In the genomic region with DNA sequence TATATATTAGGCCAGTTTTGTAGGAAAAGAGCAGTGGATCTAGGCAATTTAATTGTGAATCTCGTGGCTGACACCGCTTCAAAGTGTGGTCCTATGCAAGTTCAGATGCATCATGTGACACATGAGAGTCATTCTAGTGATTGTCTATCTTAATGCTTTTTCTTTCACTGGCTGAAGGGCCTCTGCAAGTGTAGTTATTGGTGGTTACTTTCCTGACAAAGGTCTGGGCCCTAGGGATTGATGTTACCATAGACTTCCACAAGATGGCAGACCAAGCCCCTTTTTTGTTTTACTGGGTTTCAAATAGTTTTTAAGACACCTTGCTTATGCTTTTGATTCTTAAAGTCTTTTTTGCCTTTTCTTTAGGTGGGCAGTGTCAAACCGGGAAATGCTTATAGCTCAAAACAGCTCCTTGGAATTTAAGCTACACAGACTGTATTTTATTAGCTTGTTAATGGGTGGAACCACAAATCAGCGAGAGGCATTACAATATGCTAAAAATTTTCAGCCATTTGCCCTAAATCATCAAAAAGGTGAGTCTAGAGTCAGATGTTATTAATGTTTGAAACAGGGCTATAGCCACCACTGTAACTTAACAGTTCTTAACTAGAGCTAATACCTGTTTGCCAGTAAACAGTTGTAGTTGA, we compare ENCODE assay signal across 8 cellular contexts. TPM values are rescaled to one million over a fixed set of nuclear protein-coding genes. Genes with fewer than 3 reads are reported as not detected.
DNase-seq lines count a peak whose midpoint lies in the region; ATAC-seq and TF ChIP-seq lines count a peak whose summit lies in the region.

No MANE protein-coding gene starts in this region.

- no peaks in the 10 kb centered on the region for H3K4me1 Mint-ChIP-seq in HFFc6 (ENCODE audit: low read depth)
- peaks cover 23% of the 10 kb centered on the region for H3K4me1 Mint-ChIP-seq in stimulated activated effector memory CD8-positive, alpha-beta T cell treated with anti-CD3 and anti-CD28 coated beads, Interleukin-12 subunit alpha, Interleukin-12 subunit beta, amount 100 ng/mL, for 72 hours

- DNase-seq in NOMO-1 treated with DMSO at 0.1 percent for 48 hours (lab: John Stamatoyannopoulos, UW; ENCODE audit: unreplicated experiment) = peak; percentile 54
- no peak for DNase-seq in NOMO-1 treated with dmso at 0.1 percent for 144 hours (lab: John Stamatoyannopoulos, UW; ENCODE audit: unreplicated experiment)
- DNase-seq in HFFc6 = peak; percentile 25
- peak; percentile 31 for DNase-seq in NCI-H526 treated with DMSO at 0.1 percent for 48 hours (lab: John Stamatoyannopoulos, UW)
- peak; percentile 32 for DNase-seq in astrocyte of the cerebellum (ENCODE audit: low read depth)
- DNase-seq in iPS DF 6.9 (ENCODE audit: low read depth, low spot score) = peak; percentile 39
- DNase-seq in stimulated activated effector memory CD8-positive, alpha-beta T cell treated with anti-CD3 and anti-CD28 coated beads, Interleukin-12 subunit alpha, Interleukin-12 subunit beta, amount 100 ng/mL, for 72 hours (ENCODE audit: low spot score in 2 of 2) = peak; percentile 31 to 71

- H3K4me3 ChIP-seq in astrocyte of the cerebellum (ENCODE audit: low read depth, low read length) (no peak overlapping the region), iPS DF 6.9 (ENCODE audit: low read length) (no peak overlapping the region)

- no peak overlapping the region for H3K27ac Mint-ChIP-seq in HFFc6
- peak overlapping the region; percentile 32 for H3K27ac Mint-ChIP-seq in stimulated activated effector memory CD8-positive, alpha-beta T cell treated with anti-CD3 and anti-CD28 coated beads, Interleukin-12 subunit alpha, Interleukin-12 subunit beta, amount 100 ng/mL, for 72 hours

- H3K27me3 ChIP-seq in iPS DF 6.9 (ENCODE audit: control insufficient read depth, insufficient read depth, low read length) = no peaks in the 10 kb centered on the region

- peak; percentile 79 for TF ChIP-seq CTCF in HFFc6 (IDR thresholded peaks at IDR 0.05)
- TF ChIP-seq CTCF in astrocyte of the cerebellum (IDR thresholded peaks at IDR 0.05; ENCODE audit: low read depth, low read length, missing control alignments) = peak; percentile 76

- H3K9me3 ChIP-seq in iPS DF 6.9 (ENCODE audit: control insufficient read depth, insufficient read depth, low read length) = no peaks in the 10 kb centered on the region

- H3K27ac ChIP-seq in iPS DF 6.9 (ENCODE audit: low read length) = no peak overlapping the region

- no peaks in the 10 kb centered on the region for H3K27me3 Mint-ChIP-seq in HFFc6 (ENCODE audit: insufficient read depth)

- H3K36me3 Mint-ChIP-seq in HFFc6 (ENCODE audit: low read depth) = no peaks in the 10 kb centered on the region
- peaks cover 61% of the 10 kb centered on the region for H3K36me3 Mint-ChIP-seq in stimulated activated effector memory CD8-positive, alpha-beta T cell treated with anti-CD3 and anti-CD28 coated beads, Interleukin-12 subunit alpha, Interleukin-12 subunit beta, amount 100 ng/mL, for 72 hours

- no peak overlapping the region for H3K4me3 Mint-ChIP-seq in HFFc6
- H3K4me3 Mint-ChIP-seq in stimulated activated effector memory CD8-positive, alpha-beta T cell treated with anti-CD3 and anti-CD28 coated beads, Interleukin-12 subunit alpha, Interleukin-12 subunit beta, amount 100 ng/mL, for 72 hours = no peak overlapping the region

- no peaks in the 10 kb centered on the region for H3K9me3 Mint-ChIP-seq in HFFc6
- no peaks in the 10 kb centered on the region for H3K9me3 Mint-ChIP-seq in stimulated activated effector memory CD8-positive, alpha-beta T cell treated with anti-CD3 and anti-CD28 coated beads, Interleukin-12 subunit alpha, Interleukin-12 subunit beta, amount 100 ng/mL, for 72 hours

- peak; percentile 88 for ATAC-seq in stimulated activated effector memory CD8-positive, alpha-beta T cell treated with anti-CD3 and anti-CD28 coated beads, Interleukin-12 subunit alpha, Interleukin-12 subunit beta, amount 100 ng/mL, for 72 hours
- ATAC-seq in HG02571 (IDR thresholded peaks at IDR 0.05; ENCODE audit: unreplicated experiment) = no peak

- H3K36me3 ChIP-seq in iPS DF 6.9 (ENCODE audit: control insufficient read depth, insufficient read depth, low read length) = no peaks in the 10 kb centered on the region

- no peaks in the 10 kb centered on the region for H3K4me1 ChIP-seq in iPS DF 6.9 (ENCODE audit: control insufficient read depth, insufficient read depth, low read length)

- WGBS in iPS DF 6.9 (ENCODE audit: insufficient coverage, insufficient read length) = no CpG with 5 or more reads among the region's 4 CpGs

- in situ Hi-C loops in astrocyte of the cerebellum (cut with HindIII; ENCODE audit: low sequenced_read_pairs) = no loop called here

RNA-seq across cellular contexts. Expression of gene CD8A, which starts 25.9 kb away (rescaled TPM):
- total RNA-seq in HFFc6 (2021; fragmentation: NEBNext Ultra II Directional; extraction: Animal tissue kit (Norgen Biotek cat#: 25700)) = not detected

RNA-seq across cellular contexts. Expression of gene RMND5A, which starts 44.7 kb away (rescaled TPM):
- 10 to 100 TPM in 1 of 6 experiments, 1 to 10 TPM in 5; 5.5 to 10.7 (median 8.4) TPM for total RNA-seq in HFFc6 (2021; fragmentation: NEBNext Ultra II Directional; extraction: Animal tissue kit (Norgen Biotek cat#: 25700))
